ENCODE assay signal across 8 cellular contexts in the genomic region with DNA sequence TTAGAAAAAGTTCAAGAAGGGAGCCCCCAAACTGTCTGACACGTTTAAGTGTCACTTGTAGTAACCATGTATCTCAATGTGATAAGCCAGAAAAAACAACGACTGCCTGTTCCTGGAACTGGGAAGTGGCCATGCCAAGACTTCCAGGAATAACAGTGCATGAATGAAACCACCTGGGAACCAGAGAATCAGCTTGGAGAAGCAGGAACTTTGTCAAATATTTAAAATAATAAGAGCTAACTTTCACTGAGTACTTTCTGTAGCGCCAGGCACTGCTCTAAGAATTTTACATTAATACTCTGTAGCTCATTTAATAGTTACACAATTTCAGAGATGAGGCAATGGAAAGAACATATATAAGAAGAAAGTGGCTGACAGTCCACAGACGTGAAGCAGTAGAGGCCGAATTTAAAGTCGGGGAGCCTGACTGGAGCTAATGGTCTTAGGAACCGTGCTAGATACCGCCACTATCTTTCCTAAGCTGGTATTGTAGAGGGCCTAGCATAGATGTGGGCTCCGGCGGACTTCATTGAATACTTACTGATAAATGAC. TPM values are rescaled to one million over a fixed set of nuclear protein-coding genes. Genes with fewer than 3 reads are reported as not detected.
DNase-seq lines count a peak whose midpoint lies in the region; ATAC-seq and TF ChIP-seq lines count a peak whose summit lies in the region.

No MANE protein-coding gene starts in this region.

- ATAC-seq in GM19328 (IDR thresholded peaks at IDR 0.05; ENCODE audit: unreplicated experiment) = peak; percentile 4
- peak; percentile 4 for ATAC-seq in HG03442 (IDR thresholded peaks at IDR 0.05; ENCODE audit: unreplicated experiment)

- no peak for TF ChIP-seq CTCF in WERI-Rb-1 (IDR thresholded peaks at IDR 0.05; ENCODE audit: low read depth, low read length)
- TF ChIP-seq CTCF in foreskin fibroblast (IDR thresholded peaks at IDR 0.05; ENCODE audit: low read depth, low read length) = no peak

- H2AFZ ChIP-seq in trophoblast cell (ENCODE audit: insufficient read depth, low read length, poor library complexity) = no peak overlapping the region

- H2BK12ac ChIP-seq in trophoblast cell (ENCODE audit: low read length) = no peak overlapping the region

- peak overlapping the region; percentile 94 for H3K4me2 ChIP-seq in BLaER1
- H3K4me2 ChIP-seq in trophoblast cell (ENCODE audit: low read length) = peak overlapping the region; percentile 92

- H3K27ac ChIP-seq in BLaER1 = peak overlapping the region; percentile 93
- H3K27ac ChIP-seq in WERI-Rb-1 = no peak overlapping the region
- no peak overlapping the region for H3K27ac ChIP-seq in trophoblast cell (ENCODE audit: low read depth, low read length)

- H2BK5ac ChIP-seq in trophoblast cell (ENCODE audit: low read depth, low read length, poor library complexity) = no peak overlapping the region

- H4K91ac ChIP-seq in trophoblast cell (ENCODE audit: low read depth, low read length) = no peak overlapping the region

- H3K79me2 ChIP-seq in trophoblast cell (ENCODE audit: control insufficient read depth, insufficient read depth, low read length, poor library complexity) = peaks cover 9% of the 10 kb centered on the region

- no peaks in the 10 kb centered on the region for H3K27me3 ChIP-seq in BLaER1
- no peaks in the 10 kb centered on the region for H3K27me3 ChIP-seq in WERI-Rb-1 (ENCODE audit: insufficient read depth, low read depth, severe bottlenecking)
- H3K27me3 ChIP-seq in trophoblast cell (ENCODE audit: insufficient read depth, low read length) = no peaks in the 10 kb centered on the region

- H4K20me1 ChIP-seq in BLaER1 = no peaks in the 10 kb centered on the region

- H3K23ac ChIP-seq in trophoblast cell (ENCODE audit: low read length) = no peak overlapping the region

- no peak overlapping the region for H3K18ac ChIP-seq in trophoblast cell (ENCODE audit: low read length)

- peaks cover 8% of the 10 kb centered on the region for H3K79me1 ChIP-seq in trophoblast cell (ENCODE audit: low read length)

- peaks cover 8% of the 10 kb centered on the region for H3K36me3 ChIP-seq in BLaER1
- H3K36me3 ChIP-seq in WERI-Rb-1 = no peaks in the 10 kb centered on the region; the same call in none of the 2 replicates
- H3K36me3 ChIP-seq in trophoblast cell (ENCODE audit: control insufficient read depth in 1 of 2, insufficient read depth in 2 of 2, low read length in 2 of 2) = peaks cover 0 to 4% of the 10 kb centered on the region in 2 experiments

- H3K9me3 ChIP-seq in BLaER1 (no peaks in the 10 kb centered on the region; the same call in 1 of the 2 replicates), WERI-Rb-1 (ENCODE audit: severe bottlenecking) (peaks cover 3% of the 10 kb centered on the region), trophoblast cell (ENCODE audit: insufficient read depth, low read depth, low read length) (no peaks in the 10 kb centered on the region)

- H4K12ac ChIP-seq in trophoblast cell (ENCODE audit: low read depth, low read length) = no peak overlapping the region

- H2AK5ac ChIP-seq in trophoblast cell (ENCODE audit: low read length) = no peak overlapping the region

- H3K4me3 ChIP-seq in BLaER1 (peak overlapping the region; percentile 79), WERI-Rb-1 (ENCODE audit: low read depth, low read length) (peak overlapping the region; percentile 70), foreskin fibroblast (ENCODE audit: low read depth in 1 of 2, low read length in 2 of 2) (peak overlapping the region; percentile 81 to 84), trophoblast cell (ENCODE audit: low read depth, low read length) (peak overlapping the region; percentile 86)

- H3K9ac ChIP-seq in BLaER1 (peak overlapping the region; percentile 91), trophoblast cell (ENCODE audit: low read length) (peak overlapping the region; percentile 93)

- no peak overlapping the region for H2BK120ac ChIP-seq in trophoblast cell (ENCODE audit: insufficient read depth, low read length, poor library complexity)

- no CpG with 5 or more reads among the region's 10 CpGs for WGBS in trophoblast cell (ENCODE audit: extremely low coverage, insufficient coverage, insufficient read length)

- no peak overlapping the region for H3K14ac ChIP-seq in trophoblast cell (ENCODE audit: low read length)

- H4K8ac ChIP-seq in trophoblast cell (ENCODE audit: low read depth, low read length) = no peak overlapping the region

- peak overlapping the region; percentile 81 for H3K4ac ChIP-seq in trophoblast cell (ENCODE audit: low read depth, low read length)

- peaks cover 48% of the 10 kb centered on the region for H3K4me1 ChIP-seq in BLaER1
- H3K4me1 ChIP-seq in trophoblast cell (ENCODE audit: control insufficient read depth in 1 of 2, insufficient read depth in 2 of 2, low read length in 2 of 2) = peaks cover 2 to 3% of the 10 kb centered on the region in 2 experiments

- DNase-seq in WERI-Rb-1 = no peak
- peak; percentile 18 to 58 for DNase-seq in foreskin fibroblast
- peak; percentile 23 to 51 for DNase-seq in trophoblast cell
- no peak for DNase-seq in mesenteric fat pad (ENCODE audit: low spot score)
- no peak for DNase-seq in stimulated activated CD4-positive, alpha-beta T cell treated with anti-CD3 and anti-CD28 coated beads, Interleukin-2, amount 100 ng/mL, for 24 hours

RNA-seq across cellular contexts. Expression of a gene that starts 0.9 kb away (rescaled TPM):
- 57.9 and 58.5 TPM in 2 replicates for polyA plus RNA-seq in trophoblast cell (2013)
- 187 TPM for total RNA-seq in mesenteric fat pad

Comparison
In these comparisons a context has a peak if more than half of its experiments do, and no peak if none do; other contexts are left out.
1. DNase-seq: peak in foreskin fibroblast (2 of 2) and trophoblast cell (2 of 2); none in WERI-Rb-1 (single experiment), mesenteric fat pad (single experiment) and stimulated activated CD4-positive, alpha-beta T cell treated with anti-CD3 and anti-CD28 coated beads, Interleukin-2, amount 100 ng/mL, for 24 hours (0 of 2).
2. Peak in every context shown above with its lines, with median percentiles within 50 percentile points of each other: H3K4me3 ChIP-seq.